In the genomic region with DNA sequence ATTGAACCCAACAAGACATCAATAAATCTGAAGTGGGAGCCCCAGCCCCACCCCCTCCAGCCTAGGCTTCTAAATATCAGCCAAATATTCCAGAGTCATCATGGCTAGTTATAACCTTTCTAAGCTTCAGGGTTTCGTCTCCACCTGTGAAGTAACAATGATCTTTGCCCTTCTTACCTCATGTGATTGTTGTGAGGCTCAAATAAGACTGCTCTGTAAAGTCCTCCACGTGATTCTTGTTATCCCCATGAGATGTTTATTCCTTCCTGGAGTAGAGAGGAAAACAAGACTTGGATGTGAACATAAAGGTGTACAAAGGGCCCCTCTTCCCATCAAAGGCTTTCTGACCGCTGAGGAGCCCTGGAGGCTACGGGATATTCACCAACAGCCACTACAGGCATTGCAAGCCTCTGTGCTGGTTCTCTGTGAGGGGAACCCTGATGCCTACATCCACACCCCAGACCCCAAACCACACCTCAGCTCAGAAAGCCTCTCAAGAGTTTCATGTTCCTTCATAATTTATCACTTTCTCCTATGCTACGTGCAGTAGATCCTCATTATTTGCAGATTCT, we compare ENCODE assay signal across 22 cellular contexts. TPM values are rescaled to one million over a fixed set of nuclear protein-coding genes. Genes with fewer than 3 reads are reported as not detected.
"Had no signal": no experiment of that assay in that cellular context is flagged by ENCODE, and none has a peak within 500 bp of the region (broad histone marks: within the 10 kb centered on the region; RNA-seq: fewer than 3 reads in every experiment).

No MANE protein-coding gene starts in this region.

- H3K4me3 ChIP-seq: SJSA1, SK-N-MC had no signal

- FAIRE-seq: HTR-8/SVneo, RCC 7860 had no signal

- H3K4me1 ChIP-seq: SJSA1 had no signal

- H3K27ac ChIP-seq: SJSA1, SK-N-MC had no signal

- DNase-seq: KBM-7, MV-4-11, NCI-H1048, NCI-H1105, NCI-H1417, NCI-H1436 treated with DMSO at 0.1 percent for 48 hours, NCI-H1694, NCI-H187 treated with DMSO at 0.1 percent for 48 hours, NCI-H2029 treated with DMSO at 0.1 percent for 48 hours, NCI-H2227 treated with DMSO at 0.1 percent for 48 hours, NCI-H524, NCI-H526 treated with DMSO at 0.1 percent for 48 hours, NCI-H748 treated with DMSO at 0.1 percent for 48 hours, Right ventricle myocardium superior, RPMI8226, SIG-M5 had no signal

- H3K36me3 ChIP-seq: SJSA1 had no signal

- H3K9me3 ChIP-seq: SJSA1 had no signal

RNA-seq across cellular contexts. Expression of a gene that starts 20.1 kb away (rescaled TPM):
- total RNA-seq: MCF 10A, NCI-H460 had no signal
